ENCODE assay signal across 1 cellular context in the genomic region with DNA sequence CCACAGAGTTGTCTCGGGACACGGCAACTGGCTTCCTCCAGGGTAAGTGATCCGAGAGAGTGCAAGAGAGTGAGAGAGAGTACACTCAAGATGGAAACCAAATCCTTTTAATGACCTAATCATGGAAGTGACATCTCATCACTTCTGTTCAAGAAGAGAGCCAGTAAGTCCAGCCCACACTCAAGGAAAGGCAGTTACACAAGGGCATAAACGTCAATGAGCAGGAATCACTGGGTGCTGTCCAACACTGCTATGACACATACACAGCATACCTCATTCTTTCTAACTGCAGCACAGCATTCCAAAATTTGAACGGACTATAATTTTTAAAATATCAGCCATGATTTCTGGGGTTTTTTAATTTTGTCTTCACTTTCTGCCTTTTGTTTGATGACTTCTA.
TF ChIP-seq lines count a peak whose summit lies in the region.

No MANE protein-coding gene starts in this region.

TF ChIP-seq in A549, 52 proteins besides CTCF, POLR2A, EP300 and RAD21 (continued from another document):
- TF ChIP-seq, protein P1, sequence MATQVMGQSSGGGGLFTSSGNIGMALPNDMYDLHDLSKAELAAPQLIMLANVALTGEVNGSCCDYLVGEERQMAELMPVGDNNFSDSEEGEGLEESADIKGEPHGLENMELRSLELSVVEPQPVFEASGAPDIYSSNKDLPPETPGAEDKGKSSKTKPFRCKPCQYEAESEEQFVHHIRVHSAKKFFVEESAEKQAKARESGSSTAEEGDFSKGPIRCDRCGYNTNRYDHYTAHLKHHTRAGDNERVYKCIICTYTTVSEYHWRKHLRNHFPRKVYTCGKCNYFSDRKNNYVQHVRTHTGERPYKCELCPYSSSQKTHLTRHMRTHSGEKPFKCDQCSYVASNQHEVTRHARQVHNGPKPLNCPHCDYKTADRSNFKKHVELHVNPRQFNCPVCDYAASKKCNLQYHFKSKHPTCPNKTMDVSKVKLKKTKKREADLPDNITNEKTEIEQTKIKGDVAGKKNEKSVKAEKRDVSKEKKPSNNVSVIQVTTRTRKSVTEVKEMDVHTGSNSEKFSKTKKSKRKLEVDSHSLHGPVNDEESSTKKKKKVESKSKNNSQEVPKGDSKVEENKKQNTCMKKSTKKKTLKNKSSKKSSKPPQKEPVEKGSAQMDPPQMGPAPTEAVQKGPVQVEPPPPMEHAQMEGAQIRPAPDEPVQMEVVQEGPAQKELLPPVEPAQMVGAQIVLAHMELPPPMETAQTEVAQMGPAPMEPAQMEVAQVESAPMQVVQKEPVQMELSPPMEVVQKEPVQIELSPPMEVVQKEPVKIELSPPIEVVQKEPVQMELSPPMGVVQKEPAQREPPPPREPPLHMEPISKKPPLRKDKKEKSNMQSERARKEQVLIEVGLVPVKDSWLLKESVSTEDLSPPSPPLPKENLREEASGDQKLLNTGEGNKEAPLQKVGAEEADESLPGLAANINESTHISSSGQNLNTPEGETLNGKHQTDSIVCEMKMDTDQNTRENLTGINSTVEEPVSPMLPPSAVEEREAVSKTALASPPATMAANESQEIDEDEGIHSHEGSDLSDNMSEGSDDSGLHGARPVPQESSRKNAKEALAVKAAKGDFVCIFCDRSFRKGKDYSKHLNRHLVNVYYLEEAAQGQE (IDR thresholded peaks at IDR 0.05): no peak; the same call in 1 of the 2 replicates
- TF ChIP-seq FOXS1 (CRISPR knock-in tag; IDR thresholded peaks at IDR 0.05): no peak
- no peak for TF ChIP-seq MAFK (IDR thresholded peaks at IDR 0.05; ENCODE audit: partially characterized antibody)
- no peak for TF ChIP-seq KDM5A (IDR thresholded peaks at IDR 0.05)
